1 cellular context compared by ENCODE assay signal in genomic region chr5:172571413-172571812, GRCh38.
TF ChIP-seq lines count a peak whose summit lies in the region.

No MANE protein-coding gene starts in this region.

TF ChIP-seq in HCT116, 20 proteins besides CTCF, POLR2A, EP300 and RAD21 (continued from another document):
- TF ChIP-seq SRF (IDR thresholded peaks at IDR 0.05; ENCODE audit: low read depth) (no peak), JUND (IDR thresholded peaks at IDR 0.05) (no peak), FOSL1 (IDR thresholded peaks at IDR 0.05; ENCODE audit: low read depth) (no peak), ZNF274 (IDR thresholded peaks at IDR 0.05; ENCODE audit: low read depth, low read length) (no peak), EZH2phosphoT487 (IDR thresholded peaks at IDR 0.05; ENCODE audit: borderline replicate concordance) (no peak)
